ENCODE assay signal across 8 cellular contexts in the genomic region with DNA sequence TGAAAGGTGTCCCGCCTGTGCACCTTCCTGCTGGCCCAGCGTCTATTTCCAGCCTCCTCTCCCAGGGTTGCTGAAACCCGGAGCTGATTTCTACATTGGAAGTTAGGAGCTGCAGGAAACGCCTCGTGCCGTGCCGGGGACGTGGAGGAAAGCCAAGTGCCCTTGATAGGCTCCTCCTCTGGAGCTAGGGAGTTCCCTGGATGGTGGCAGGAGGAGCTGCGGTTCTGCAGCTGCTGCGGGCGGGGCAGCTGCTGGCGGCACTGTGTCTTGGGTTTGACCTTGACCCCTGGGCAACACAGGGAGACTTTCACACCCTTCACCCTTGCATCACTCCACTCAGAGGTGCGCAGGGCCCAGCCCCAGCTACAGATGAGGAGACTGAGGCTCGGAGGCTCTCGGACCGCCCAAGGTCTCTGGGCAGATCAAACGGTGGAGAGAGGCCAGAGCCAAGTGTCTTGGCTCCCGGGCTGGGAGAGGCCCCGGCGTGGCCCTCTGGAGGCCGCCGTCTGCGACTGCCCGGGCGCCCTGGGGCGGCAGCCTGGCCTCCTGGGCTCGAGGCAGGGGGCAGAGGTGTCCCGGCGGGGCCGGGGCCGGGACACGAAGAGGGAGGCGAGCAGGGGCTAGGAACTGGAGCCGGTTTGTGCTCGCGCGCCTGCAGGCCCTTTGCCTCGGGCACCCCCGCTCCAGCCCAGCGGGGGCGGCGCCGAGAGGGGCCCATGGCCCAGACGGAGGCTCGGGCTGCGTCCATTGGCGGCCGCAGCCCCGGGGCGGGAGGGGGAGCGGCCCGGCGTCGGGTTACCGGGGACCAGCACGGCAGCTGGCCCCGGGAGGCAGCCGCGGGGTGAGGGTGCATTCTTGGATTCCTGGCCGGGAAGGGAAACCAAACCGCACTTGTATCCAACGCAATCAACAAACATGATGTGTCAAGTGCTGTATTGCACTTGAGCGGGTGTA.
A peak's percentile ranks its signal among the peaks of the same experiment; 100 is the strongest.
DNase-seq lines count a peak whose midpoint lies in the region; ATAC-seq and TF ChIP-seq lines count a peak whose summit lies in the region.

No MANE protein-coding gene starts in this region.

- TSS peak; percentile 85 for BruUV-seq in PC-9 (replicated peaks; lab: Mats Ljungman, UMichigan)

- H3K4me1 Mint-ChIP-seq in activated CD4-positive, alpha-beta T cell treated with anti-CD3 and anti-CD28 coated beads for 36 hours = peaks cover 4% of the 10 kb centered on the region
- no peaks in the 10 kb centered on the region for H3K4me1 Mint-ChIP-seq in effector memory CD8-positive, alpha-beta T cell (ENCODE audit: low read depth in 2 of 2)

- peak overlapping the region; percentile 49 for H3K4me3 ChIP-seq in PC-9
- no peak overlapping the region for H3K4me3 ChIP-seq in lung
- H3K4me3 ChIP-seq in testis = peak overlapping the region; percentile 53 to 61

- H3K79me2 ChIP-seq in PC-9 (ENCODE audit: low read depth) = no peaks in the 10 kb centered on the region

- H3K4me2 ChIP-seq in PC-9 = peak overlapping the region; percentile 71

- intact Hi-C loops in activated CD4-positive, alpha-beta T cell treated with anti-CD3 and anti-CD28 coated beads for 36 hours (cut with DNase I, micrococcal nuclease) = loop anchor here in 1 of 2 experiments (5.0 kb wide), 2 partner anchors 107 to 252 kb away; no protein-coding TSS in a partner anchor
- intact Hi-C loops in PC-9 (cut with micrococcal nuclease; ENCODE audit: unreplicated experiment) (loop anchor here (1.0 to 2.0 kb wide), 3 partner anchors 21 to 108 kb away; no protein-coding TSS in a partner anchor), testis (cut with DNase I; ENCODE audit: low total_unique reads) (loop anchor here (10.0 kb wide), 1 partner anchor 95 kb away; no protein-coding TSS in a partner anchor)

- no peaks in the 10 kb centered on the region for H3K27me3 ChIP-seq in PC-9 (ENCODE audit: insufficient read depth, low read depth)
- H3K27me3 ChIP-seq in lung (ENCODE audit: control insufficient read depth, insufficient read depth) = no peaks in the 10 kb centered on the region
- no peaks in the 10 kb centered on the region for H3K27me3 ChIP-seq in testis

- ATAC-seq in activated CD4-positive, alpha-beta T cell treated with anti-CD3 and anti-CD28 coated beads for 36 hours = no peak
- ATAC-seq in effector memory CD8-positive, alpha-beta T cell (replicated peaks) = peak; percentile 40
- peak; percentile 64 for ATAC-seq in lung (ENCODE audit: insufficient read depth, low FRiP score)
- no peak for ATAC-seq in HG03520 (IDR thresholded peaks at IDR 0.05; ENCODE audit: unreplicated experiment)

- H3K4me1 ChIP-seq in PC-9 (replicated peaks; ENCODE audit: insufficient read depth) (peaks cover 61% of the 10 kb centered on the region), lung (ENCODE audit: control insufficient read depth in 2 of 2, insufficient read depth in 2 of 2, low read length in 2 of 2) (peaks cover 10 to 12% of the 10 kb centered on the region in 2 donors), testis (peaks cover 39% of the 10 kb centered on the region)

- no peak overlapping the region for H3K4me3 Mint-ChIP-seq in activated CD4-positive, alpha-beta T cell treated with anti-CD3 and anti-CD28 coated beads for 36 hours
- peak overlapping the region in 1 of 2 donors; percentile 9 for H3K4me3 Mint-ChIP-seq in effector memory CD8-positive, alpha-beta T cell

- whole genome bisulfite sequencing in lung, 2 donors = 4 to 6% methylated on average over 59 to 63 of the region's 63 CpGs
- 1 to 3% methylated on average over 6 to 58 of the region's 63 CpGs for WGBS in testis, 2 donors

- CTCF ChIA-PET in activated CD4-positive, alpha-beta T cell treated with anti-CD3 and anti-CD28 coated beads for 36 hours (lab: Charles Lee) = interaction anchor here (0.6 to 2.0 kb wide), 12 partner anchors 13 to 884 kb away, joined by 3 to 10 read pairs (median 3); partner anchors contain the start of gene AFTPH
- CTCF ChIA-PET in PC-9 (lab: Charles Lee) = interaction anchor here (0.6 to 1.3 kb wide), 6 partner anchors 9 to 497 kb away, joined by 3 to 7 read pairs (median 4); no protein-coding TSS in a partner anchor

- no peaks in the 10 kb centered on the region for H3K9me2 ChIP-seq in PC-9 (ENCODE audit: insufficient read depth)

- H2AFZ ChIP-seq in PC-9 = peak overlapping the region; percentile 74

- peak overlapping the region; percentile 86 for H3K27ac ChIP-seq in PC-9
- H3K27ac ChIP-seq in lung (ENCODE audit: low read depth in 1 of 2, low read length in 1 of 2) = peak overlapping the region; percentile 89 to 94
- H3K27ac ChIP-seq in testis = peak overlapping the region; percentile 80 to 90

- no peak overlapping the region for H3K27ac Mint-ChIP-seq in activated CD4-positive, alpha-beta T cell treated with anti-CD3 and anti-CD28 coated beads for 36 hours
- no peak overlapping the region for H3K27ac Mint-ChIP-seq in effector memory CD8-positive, alpha-beta T cell

- H3K36me3 Mint-ChIP-seq in activated CD4-positive, alpha-beta T cell treated with anti-CD3 and anti-CD28 coated beads for 36 hours (ENCODE audit: low read depth) = no peaks in the 10 kb centered on the region
- no peaks in the 10 kb centered on the region for H3K36me3 Mint-ChIP-seq in effector memory CD8-positive, alpha-beta T cell (ENCODE audit: insufficient read depth)

- peaks cover 8% of the 10 kb centered on the region for H3K27me3 Mint-ChIP-seq in activated CD4-positive, alpha-beta T cell treated with anti-CD3 and anti-CD28 coated beads for 36 hours
- H3K27me3 Mint-ChIP-seq in effector memory CD8-positive, alpha-beta T cell = peaks cover 0 to 14% of the 10 kb centered on the region in 2 donors

- TF ChIP-seq POLR2A in testis (IDR thresholded peaks at IDR 0.05) = no peak

- H3F3A ChIP-seq in PC-9 (ENCODE audit: insufficient read depth, low read depth) = peaks cover 34% of the 10 kb centered on the region

- DNase-seq in activated CD4-positive, alpha-beta T cell treated with anti-CD3 and anti-CD28 coated beads for 36 hours = peak; percentile 23
- no peak for DNase-seq in activated CD4-positive, alpha-beta T cell treated with anti-CD3 and anti-CD28 coated beads for 48 hours
- DNase-seq in HK-2 (ENCODE audit: unreplicated experiment) = peak; percentile 57
- DNase-seq in PC-9 = peak; percentile 91 to 94
- DNase-seq in effector memory CD8-positive, alpha-beta T cell = no peak
- peak; percentile 95 for DNase-seq in lung (ENCODE audit: low spot score)
- DNase-seq in testis = peak; percentile 93

- H4K20me1 ChIP-seq in PC-9 (ENCODE audit: insufficient read depth) = no peaks in the 10 kb centered on the region

- no peak; the same call in 1 of the 2 replicates for TF ChIP-seq CTCF in PC-9 (conservative IDR thresholded peaks at IDR 0.05)
- TF ChIP-seq CTCF in lung (IDR thresholded peaks at IDR 0.05; ENCODE audit: control extremely low read depth, extremely low read depth) = no peak
- TF ChIP-seq CTCF in testis (IDR thresholded peaks at IDR 0.05) = no peak

- no peaks in the 10 kb centered on the region for H3K9me3 ChIP-seq in PC-9 (ENCODE audit: insufficient read depth, low read depth)
- H3K9me3 ChIP-seq in lung (ENCODE audit: control insufficient read depth in 2 of 2, insufficient read depth in 1 of 2, low read length in 1 of 2) = no peaks in the 10 kb centered on the region
- no peaks in the 10 kb centered on the region for H3K9me3 ChIP-seq in testis

- POLR2A ChIA-PET in activated CD4-positive, alpha-beta T cell treated with anti-CD3 and anti-CD28 coated beads for 36 hours (lab: Charles Lee) = interaction anchor here (0.6 kb wide), 1 partner anchor 259 kb away, joined by 3 read pairs; no protein-coding TSS in a partner anchor
- POLR2A ChIA-PET in PC-9 (lab: Charles Lee; ENCODE audit: unreplicated experiment) = interaction anchor here (0.5 to 1.8 kb wide), 12 partner anchors 21 to 507 kb away, joined by 3 to 38 read pairs (median 6); partner anchors contain the start of gene SERTAD2

- no peaks in the 10 kb centered on the region for H3K9me3 Mint-ChIP-seq in activated CD4-positive, alpha-beta T cell treated with anti-CD3 and anti-CD28 coated beads for 36 hours (ENCODE audit: low read depth)
- no peaks in the 10 kb centered on the region for H3K9me3 Mint-ChIP-seq in effector memory CD8-positive, alpha-beta T cell

- H3K36me3 ChIP-seq in PC-9 (ENCODE audit: low read depth) (no peaks in the 10 kb centered on the region), lung (ENCODE audit: control insufficient read depth in 2 of 2, insufficient read depth in 2 of 2, low read length in 2 of 2) (no peaks in the 10 kb centered on the region), testis (ENCODE audit: low read depth, missing control alignments) (no peaks in the 10 kb centered on the region)

Comparison
In these comparisons a context has a peak if more than half of its experiments do, and no peak if none do; other contexts are left out.
1. DNase-seq: peak in activated CD4-positive, alpha-beta T cell treated with anti-CD3 and anti-CD28 coated beads for 36 hours (single experiment), HK-2 (single experiment), PC-9 (2 of 2), lung (single experiment) and testis (single experiment); none in activated CD4-positive, alpha-beta T cell treated with anti-CD3 and anti-CD28 coated beads for 48 hours (single experiment) and effector memory CD8-positive, alpha-beta T cell (0 of 3).
2. ATAC-seq: peak in effector memory CD8-positive, alpha-beta T cell (single experiment) and lung (single experiment); none in activated CD4-positive, alpha-beta T cell treated with anti-CD3 and anti-CD28 coated beads for 36 hours (single experiment) and HG03520 (single experiment).
3. Peak in every context shown above with its lines, with median percentiles within 50 percentile points of each other: H3K27ac ChIP-seq.